ENCODE assay signal across 29 cellular contexts in genomic region chr2:41886757-41887156, GRCh38.
DNase-seq lines count a peak whose midpoint lies in the region; ATAC-seq and TF ChIP-seq lines count a peak whose summit lies in the region.
"Had no signal": no experiment of that assay in that cellular context is flagged by ENCODE, and none has a peak within 500 bp of the region (broad histone marks: within the 10 kb centered on the region; RNA-seq: fewer than 3 reads in every experiment).

No MANE protein-coding gene starts in this region.

- no peak overlapping the region for H4K91ac ChIP-seq in IMR-90 (ENCODE audit: insufficient read depth, low read depth, low read length)

- H2AFZ ChIP-seq in IMR-90 (replicated peaks; ENCODE audit: low read length, poor library complexity) = no peak overlapping the region

- peaks cover 4% of the 10 kb centered on the region for H3K4me1 ChIP-seq in IMR-90 (ENCODE audit: control insufficient read depth, insufficient read depth, low read length)
- no peaks in the 10 kb centered on the region for H3K4me1 ChIP-seq in spleen
- H3K4me1 ChIP-seq: breast epithelium, lower lobe of right lung had no signal

- peaks cover 27% of the 10 kb centered on the region for H3K4me1 Mint-ChIP-seq in chondrocyte (ENCODE audit: low read depth)

- no peak overlapping the region for H3K4ac ChIP-seq in IMR-90 (ENCODE audit: low read depth, low read length)

- peaks cover 2% of the 10 kb centered on the region for H3K36me3 Mint-ChIP-seq in chondrocyte (ENCODE audit: low read depth)
- H3K36me3 Mint-ChIP-seq: stimulated activated effector memory CD8-positive, alpha-beta T cell treated with anti-CD3 and anti-CD28 coated beads, Interleukin-12 subunit alpha, Interleukin-12 subunit beta, amount 100 ng/mL, for 72 hours had no signal

- peak overlapping the region; percentile 66 for H3K27ac Mint-ChIP-seq in chondrocyte (ENCODE audit: unreplicated experiment)
- H3K27ac Mint-ChIP-seq: activated CD8-positive, alpha-beta T cell treated with anti-CD3 and anti-CD28 coated beads, Interleukin-2, amount 10 ng/mL, durations not matched to agents 7 days and 5 days; dendritic cell treated with granulocyte-macrophage colony-stimulating factor and Interleukin-4, amounts not matched to agents 40 ng/mL and 50 ng/mL, for 4 days; stimulated activated effector memory CD8-positive, alpha-beta T cell treated with anti-CD3 and anti-CD28 coated beads, Interleukin-12 subunit alpha, Interleukin-12 subunit beta, amount 100 ng/mL, for 72 hours had no signal

- H3K4me3 Mint-ChIP-seq in chondrocyte (ENCODE audit: unreplicated experiment) = no peak overlapping the region
- H3K4me3 Mint-ChIP-seq: activated CD8-positive, alpha-beta T cell treated with anti-CD3 and anti-CD28 coated beads, Interleukin-2, amount 10 ng/mL, durations not matched to agents 7 days and 5 days; dendritic cell treated with granulocyte-macrophage colony-stimulating factor and Interleukin-4, amounts not matched to agents 40 ng/mL and 50 ng/mL, for 4 days; stimulated activated effector memory CD8-positive, alpha-beta T cell treated with anti-CD3 and anti-CD28 coated beads, Interleukin-12 subunit alpha, Interleukin-12 subunit beta, amount 100 ng/mL, for 72 hours had no signal

- no peak overlapping the region; the same call in 1 of the 2 replicates for H4K5ac ChIP-seq in IMR-90 (ENCODE audit: low read depth, low read length)

- in situ Hi-C loops in IMR-90 (cut with MboI; ENCODE audit: low sequenced_read_pairs) = no loop called here

- POLR2A ChIA-PET in IMR-90 (lab: Charles Lee; ENCODE audit: unreplicated experiment) = no interaction called here

- H4K20me1 ChIP-seq in IMR-90 (ENCODE audit: insufficient read depth, low read length) = no peaks in the 10 kb centered on the region

- no peaks in the 10 kb centered on the region for H3K27me3 Mint-ChIP-seq in chondrocyte (ENCODE audit: low read depth)

- no peak overlapping the region for H2BK15ac ChIP-seq in IMR-90 (ENCODE audit: low read depth, low read length)

- no peak overlapping the region for H2BK5ac ChIP-seq in IMR-90 (ENCODE audit: low read depth, low read length, poor library complexity, severe bottlenecking)

- H3K9me3 Mint-ChIP-seq in chondrocyte (ENCODE audit: low read depth) = no peaks in the 10 kb centered on the region
- H3K9me3 Mint-ChIP-seq: dendritic cell treated with granulocyte-macrophage colony-stimulating factor and Interleukin-4, amounts not matched to agents 40 ng/mL and 50 ng/mL, for 4 days; stimulated activated effector memory CD8-positive, alpha-beta T cell treated with anti-CD3 and anti-CD28 coated beads, Interleukin-12 subunit alpha, Interleukin-12 subunit beta, amount 100 ng/mL, for 72 hours had no signal

- H2AK5ac ChIP-seq in IMR-90 (ENCODE audit: low read depth, low read length) = no peak overlapping the region

- WGBS in IMR-90 (ENCODE audit: extremely low coverage in 2 of 2, insufficient read length in 1 of 2), 2 experiments = no CpG with 5 or more reads among the region's 2 CpGs
- WGBS in spleen, 5 donors = 36 to 67% (median 61%) methylated on average over 2 of the region's 2 CpGs

- no peak overlapping the region for H3K27ac ChIP-seq in IMR-90 (ENCODE audit: insufficient read depth, low read length)
- no peak overlapping the region for H3K27ac ChIP-seq in spleen
- H3K27ac ChIP-seq: breast epithelium, C4-2B, lower lobe of right lung, SJCRH30 had no signal

- H2BK20ac ChIP-seq in IMR-90 (ENCODE audit: low read depth, low read length) = no peak overlapping the region; the same call in 1 of the 2 replicates

- no peak overlapping the region for H3K23ac ChIP-seq in IMR-90 (ENCODE audit: low read depth, low read length)

- H4K8ac ChIP-seq in IMR-90 (ENCODE audit: low read depth in 2 of 2, low read length in 2 of 2) = no peak overlapping the region

- no peaks in the 10 kb centered on the region for H3K79me1 ChIP-seq in IMR-90 (ENCODE audit: low read depth in 1 of 2, low read length in 2 of 2)

- H3K18ac ChIP-seq in IMR-90 (ENCODE audit: low read depth, low read length) = no peak overlapping the region

- dilution Hi-C loops in IMR-90 (cut with HindIII; ENCODE audit: low sequenced_read_pairs, unreplicated experiment) = loop anchor here (25.0 kb wide), 1 partner anchor 201 kb away; no protein-coding TSS in a partner anchor

- no peak for TF ChIP-seq RAD21 in IMR-90 (IDR thresholded peaks at IDR 0.05; ENCODE audit: low read length)

- H3K9me3 ChIP-seq in IMR-90 (ENCODE audit: control insufficient read depth, insufficient read depth, low read length) (no peaks in the 10 kb centered on the region), spleen (no peaks in the 10 kb centered on the region)
- H3K9me3 ChIP-seq: breast epithelium, lower lobe of right lung, SJCRH30 had no signal

- no peak overlapping the region for H3K14ac ChIP-seq in IMR-90 (replicated peaks; ENCODE audit: low read depth, low read length)

- no peak overlapping the region; the same call in 1 of the 2 replicates for H3K4me2 ChIP-seq in IMR-90 (ENCODE audit: low read depth, low read length)

- H3K9me1 ChIP-seq in IMR-90 (ENCODE audit: insufficient read depth, low read length) = no peaks in the 10 kb centered on the region

- TF ChIP-seq POLR2A in IMR-90 (IDR thresholded peaks at IDR 0.05; ENCODE audit: low read depth, low read length) = no peak
- TF ChIP-seq POLR2A in spleen (IDR thresholded peaks at IDR 0.05) = no peak

- peaks cover 7% of the 10 kb centered on the region for H3K27me3 ChIP-seq in IMR-90 (ENCODE audit: control insufficient read depth, insufficient read depth, low read length)
- no peaks in the 10 kb centered on the region for H3K27me3 ChIP-seq in spleen (replicated peaks in 1 of 7)
- H3K27me3 ChIP-seq: breast epithelium, SJCRH30 had no signal

- H3K9ac ChIP-seq in IMR-90 (ENCODE audit: low read depth, low read length) = no peak overlapping the region

- CTCF ChIA-PET in IMR-90 (lab: Yijun Ruan, JAX) = no interaction called here

- no TSS peak for BruUV-seq in IMR-90 (replicated peaks; lab: Mats Ljungman, UMichigan)

- peak; percentile 19 for DNase-seq in IMR-90
- DNase-seq in chondrocyte (ENCODE audit: low spot score) = no peak
- DNase-seq in kidney tubule cell (ENCODE audit: low spot score) = peak; percentile 25
- DNase-seq in sciatic nerve (ENCODE audit: low spot score) = no peak
- DNase-seq in spleen = no peak
- DNase-seq in NCI-H1417 (lab: John Stamatoyannopoulos, UW) = no peak
- DNase-seq in NOMO-1 treated with dmso at 0.1 percent for 144 hours (lab: John Stamatoyannopoulos, UW; ENCODE audit: unreplicated experiment) = no peak
- DNase-seq: activated CD4-positive, alpha-beta T cell treated with anti-CD3 and anti-CD28 coated beads for 1 hour; activated CD8-positive, alpha-beta T cell treated with anti-CD3 and anti-CD28 coated beads, Interleukin-2, amount 10 ng/mL, durations not matched to agents 7 days and 5 days; activated effector memory CD4-positive, alpha-beta T cell treated with anti-CD3 and anti-CD28 coated beads, Interleukin-2, amount 50 U/mL, for 16 hours; activated T-cell treated with anti-CD3 and anti-CD28 coated beads for 4 hours; amniotic stem cell; foreskin fibroblast; hypothalamus; KG1; lower lobe of right lung; NCI-H187; NCI-H2171 treated with DMSO at 0.1 percent for 48 hours; NCI-H524; SJCRH30; small intestine; substantia nigra; T-helper 1 cell had no signal

- TF ChIP-seq CTCF in IMR-90 (conservative IDR thresholded peaks at IDR 0.05; ENCODE audit: low read depth, low read length) (no peak), chondrocyte (IDR thresholded peaks at IDR 0.05) (no peak), spleen (IDR thresholded peaks at IDR 0.05 in 8 of 11, conservative IDR thresholded peaks at IDR 0.05 in 3 of 11) (no peak)

- no peaks in the 10 kb centered on the region for H3K36me3 ChIP-seq in IMR-90 (ENCODE audit: control insufficient read depth, insufficient read depth, low read length)
- no peaks in the 10 kb centered on the region for H3K36me3 ChIP-seq in spleen
- H3K36me3 ChIP-seq: breast epithelium, lower lobe of right lung, SJCRH30 had no signal

- intact Hi-C loops in IMR-90 (cut with micrococcal nuclease) (no loop called here), sciatic nerve (cut with DNase I) (no loop called here), spleen (cut with DNase I; ENCODE audit: low total_unique reads) (no loop called here)

- no peak overlapping the region for H2AK9ac ChIP-seq in IMR-90 (replicated peaks; ENCODE audit: low read depth, low read length, poor library complexity)

- no peak overlapping the region for H3K56ac ChIP-seq in IMR-90 (ENCODE audit: extremely low read depth, insufficient read depth, low read length)

- ATAC-seq in IMR-90 (ENCODE audit: low read depth) = peak; percentile 53
- peak; percentile 38 for ATAC-seq in sciatic nerve
- ATAC-seq: activated CD8-positive, alpha-beta T cell treated with anti-CD3 and anti-CD28 coated beads, Interleukin-2, amount 10 ng/mL, durations not matched to agents 7 days and 5 days; GM12878; lower lobe of right lung; Panc1; stimulated activated effector memory CD8-positive, alpha-beta T cell treated with anti-CD3 and anti-CD28 coated beads, Interleukin-12 subunit alpha, Interleukin-12 subunit beta, amount 100 ng/mL, for 72 hours had no signal

- H3K4me3 ChIP-seq in IMR-90 (ENCODE audit: insufficient read depth, low read depth, low read length) = no peak overlapping the region
- no peak overlapping the region for H3K4me3 ChIP-seq in spleen
- H3K4me3 ChIP-seq: breast epithelium, GM12878, lower lobe of right lung, SJCRH30 had no signal

- H2BK120ac ChIP-seq in IMR-90 (ENCODE audit: low read depth, low read length) = no peak overlapping the region

TF ChIP-seq in IMR-90, 13 proteins besides CTCF, POLR2A, EP300 and RAD21:
- TF ChIP-seq ELK1 (IDR thresholded peaks at IDR 0.05; ENCODE audit: borderline replicate concordance, low read depth, low read length) = no peak
- no peak for TF ChIP-seq FOS (IDR thresholded peaks at IDR 0.05; ENCODE audit: low read depth, low read length)
- no peak for TF ChIP-seq NFE2L2 (IDR thresholded peaks at IDR 0.05; ENCODE audit: low read depth, low read length)
- TF ChIP-seq MXI1 (IDR thresholded peaks at IDR 0.05; ENCODE audit: borderline replicate concordance, low read depth, low read length) = no peak
- TF ChIP-seq CEBPB (IDR thresholded peaks at IDR 0.05; ENCODE audit: low read depth, low read length) = no peak

Comparison
In these comparisons a context has a peak if more than half of its experiments do, and no peak if none do; other contexts are left out.
1. DNase-seq: peak in IMR-90 (single experiment) and kidney tubule cell (single experiment); none in chondrocyte (single experiment), sciatic nerve (single experiment), spleen (single experiment), NCI-H1417 (0 of 3) and NOMO-1 treated with dmso at 0.1 percent for 144 hours (single experiment).